1 cellular context compared by ENCODE assay signal in the genomic region with DNA sequence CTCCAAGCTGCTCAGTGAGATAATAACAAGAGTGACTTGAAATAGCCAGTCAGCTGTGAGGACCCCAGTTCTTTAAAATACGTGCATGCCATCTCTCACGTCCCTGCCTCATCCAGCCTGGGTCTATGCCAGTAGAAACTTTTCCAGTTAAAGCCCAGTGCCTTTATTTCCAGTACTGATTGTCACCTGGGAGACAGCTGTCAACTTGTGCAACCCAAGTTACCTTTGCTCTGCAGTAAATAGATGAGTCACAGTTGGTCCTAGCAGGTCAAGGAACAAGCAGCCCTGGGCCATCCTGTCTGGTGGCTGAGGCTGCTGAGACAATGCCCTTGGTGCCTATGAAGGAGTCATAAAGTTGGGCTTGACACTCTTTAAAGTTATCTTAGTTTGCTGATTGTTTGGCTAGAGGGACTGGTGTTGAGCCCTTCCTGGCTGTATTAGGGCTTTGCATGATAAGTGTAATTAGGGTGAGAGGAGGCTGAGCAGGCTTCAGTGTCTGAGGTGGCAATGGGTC.
TF ChIP-seq lines count a peak whose summit lies in the region.

No MANE protein-coding gene starts in this region.

TF ChIP-seq in HepG2, 621 proteins besides CTCF, POLR2A, EP300 and RAD21 (continued from another document):
- TF ChIP-seq EED (CRISPR knock-in tag; IDR thresholded peaks at IDR 0.05) (no peak), MAFK (conservative IDR thresholded peaks at IDR 0.05 in 1 of 2, IDR thresholded peaks at IDR 0.05 in 1 of 2; ENCODE audit: low read length in 2 of 2) (no peak), ZNF674 (CRISPR knock-in tag; IDR thresholded peaks at IDR 0.05; ENCODE audit: low read depth) (no peak), ZNF562 (CRISPR knock-in tag; IDR thresholded peaks at IDR 0.05; ENCODE audit: borderline replicate concordance) (no peak), KLF16 (CRISPR knock-in tag; IDR thresholded peaks at IDR 0.05) (no peak), NFIB (CRISPR knock-in tag; IDR thresholded peaks at IDR 0.05; ENCODE audit: borderline replicate concordance) (no peak), ZMAT5 (CRISPR knock-in tag; IDR thresholded peaks at IDR 0.05; ENCODE audit: borderline replicate concordance, low read depth) (no peak), FOXK2 (IDR thresholded peaks at IDR 0.05) (no peak), NFKB2 (CRISPR knock-in tag; IDR thresholded peaks at IDR 0.05; ENCODE audit: borderline replicate concordance) (no peak), JUNB (CRISPR knock-in tag; IDR thresholded peaks at IDR 0.05; ENCODE audit: borderline replicate concordance) (peak; percentile 79), CREB1 (IDR thresholded peaks at IDR 0.05) (no peak), CREB1 (CRISPR knock-in tag; IDR thresholded peaks at IDR 0.05) (0 out of 2 replicates have a peak, but pooled peaks have one; percentile 12), IKZF1 (IDR thresholded peaks at IDR 0.05) (no peak), ZFP36L1 (CRISPR knock-in tag; IDR thresholded peaks at IDR 0.05) (no peak), ZNF749 (CRISPR knock-in tag; IDR thresholded peaks at IDR 0.05; ENCODE audit: borderline replicate concordance) (no peak), ZNF34 (CRISPR knock-in tag; IDR thresholded peaks at IDR 0.05; ENCODE audit: borderline replicate concordance) (no peak), SUZ12 (IDR thresholded peaks at IDR 0.05; ENCODE audit: low read depth, low read length) (no peak), PHF5A (CRISPR knock-in tag; IDR thresholded peaks at IDR 0.05; ENCODE audit: low read depth, unreplicated experiment) (no peak), ZNF160 (CRISPR knock-in tag; IDR thresholded peaks at IDR 0.05) (no peak)
- TF ChIP-seq, protein P1, sequence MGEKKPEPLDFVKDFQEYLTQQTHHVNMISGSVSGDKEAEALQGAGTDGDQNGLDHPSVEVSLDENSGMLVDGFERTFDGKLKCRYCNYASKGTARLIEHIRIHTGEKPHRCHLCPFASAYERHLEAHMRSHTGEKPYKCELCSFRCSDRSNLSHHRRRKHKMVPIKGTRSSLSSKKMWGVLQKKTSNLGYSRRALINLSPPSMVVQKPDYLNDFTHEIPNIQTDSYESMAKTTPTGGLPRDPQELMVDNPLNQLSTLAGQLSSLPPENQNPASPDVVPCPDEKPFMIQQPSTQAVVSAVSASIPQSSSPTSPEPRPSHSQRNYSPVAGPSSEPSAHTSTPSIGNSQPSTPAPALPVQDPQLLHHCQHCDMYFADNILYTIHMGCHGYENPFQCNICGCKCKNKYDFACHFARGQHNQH (CRISPR knock-in tag; IDR thresholded peaks at IDR 0.05): 0 out of 2 replicates have a peak, but pooled peaks have one; percentile 39
- TF ChIP-seq, protein P2, sequence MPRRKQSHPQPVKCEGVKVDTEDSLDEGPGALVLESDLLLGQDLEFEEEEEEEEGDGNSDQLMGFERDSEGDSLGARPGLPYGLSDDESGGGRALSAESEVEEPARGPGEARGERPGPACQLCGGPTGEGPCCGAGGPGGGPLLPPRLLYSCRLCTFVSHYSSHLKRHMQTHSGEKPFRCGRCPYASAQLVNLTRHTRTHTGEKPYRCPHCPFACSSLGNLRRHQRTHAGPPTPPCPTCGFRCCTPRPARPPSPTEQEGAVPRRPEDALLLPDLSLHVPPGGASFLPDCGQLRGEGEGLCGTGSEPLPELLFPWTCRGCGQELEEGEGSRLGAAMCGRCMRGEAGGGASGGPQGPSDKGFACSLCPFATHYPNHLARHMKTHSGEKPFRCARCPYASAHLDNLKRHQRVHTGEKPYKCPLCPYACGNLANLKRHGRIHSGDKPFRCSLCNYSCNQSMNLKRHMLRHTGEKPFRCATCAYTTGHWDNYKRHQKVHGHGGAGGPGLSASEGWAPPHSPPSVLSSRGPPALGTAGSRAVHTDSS (CRISPR knock-in tag; conservative IDR thresholded peaks at IDR 0.05): no peak
- TF ChIP-seq, protein P3, sequence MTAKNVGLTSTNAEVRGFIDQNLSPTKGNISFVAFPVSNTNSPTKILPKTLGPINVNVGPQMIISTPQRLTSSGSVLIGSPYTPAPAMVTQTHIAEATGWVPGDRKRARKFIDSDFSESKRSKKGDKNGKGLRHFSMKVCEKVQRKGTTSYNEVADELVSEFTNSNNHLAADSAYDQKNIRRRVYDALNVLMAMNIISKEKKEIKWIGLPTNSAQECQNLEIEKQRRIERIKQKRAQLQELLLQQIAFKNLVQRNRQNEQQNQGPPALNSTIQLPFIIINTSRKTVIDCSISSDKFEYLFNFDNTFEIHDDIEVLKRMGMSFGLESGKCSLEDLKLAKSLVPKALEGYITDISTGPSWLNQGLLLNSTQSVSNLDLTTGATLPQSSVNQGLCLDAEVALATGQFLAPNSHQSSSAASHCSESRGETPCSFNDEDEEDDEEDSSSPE (CRISPR knock-in tag; IDR thresholded peaks at IDR 0.05): no peak
